ENCODE assay signal across 8 cellular contexts in genomic region chr12:8912910-8913309, GRCh38. TPM values are rescaled to one million over a fixed set of nuclear protein-coding genes. Genes with fewer than 3 reads are reported as not detected.
DNase-seq lines count a peak whose midpoint lies in the region; ATAC-seq and TF ChIP-seq lines count a peak whose summit lies in the region.

No MANE protein-coding gene starts in this region.

- H3K36me3 Mint-ChIP-seq in T-helper 17 cell (ENCODE audit: low read depth), result no peaks in the 10 kb centered on the region

- H3K4me1 Mint-ChIP-seq in T-helper 17 cell, result peaks cover 14% of the 10 kb centered on the region

- peaks cover 28 to 59% (median 33%) of the 10 kb centered on the region in 10 experiments for H3K4me1 ChIP-seq in BLaER1 treated with 17β-estradiol and CSF1 and Interleukin-3, amounts not matched to agents 10 nM and 100 nM
- peaks cover 43% of the 10 kb centered on the region for H3K4me1 ChIP-seq in HAP-1
- peaks cover 4% of the 10 kb centered on the region; the same call in 1 of the 2 replicates for H3K4me1 ChIP-seq in iPS DF 6.9 (ENCODE audit: control insufficient read depth, insufficient read depth, low read length)
- H3K4me1 ChIP-seq in thoracic aorta (ENCODE audit: control insufficient read depth in 1 of 2, low read depth in 2 of 2), result peaks cover 9 to 30% of the 10 kb centered on the region in 2 donors

- no CpG with 5 or more reads among the region's 9 CpGs for WGBS in iPS DF 6.9 (ENCODE audit: insufficient coverage, insufficient read length)

- peak overlapping the region; percentile 99 for H3K4me3 Mint-ChIP-seq in T-helper 17 cell

- H3K4me3 ChIP-seq in BLaER1 treated with 17β-estradiol and CSF1 and Interleukin-3, amounts not matched to agents 10 nM and 100 nM, result no peak overlapping the region
- H3K4me3 ChIP-seq in HAP-1 (no peak overlapping the region), iPS DF 6.9 (ENCODE audit: low read length) (no peak overlapping the region; the same call in 1 of the 2 replicates), thoracic aorta (peak overlapping the region; percentile 90)

- no peak overlapping the region for H3K27ac Mint-ChIP-seq in T-helper 17 cell

- H3K9me3 ChIP-seq in BLaER1 treated with 17β-estradiol and CSF1 and Interleukin-3, amounts not matched to agents 10 nM and 100 nM (replicated peaks in 1 of 11), result no peaks in the 10 kb centered on the region
- no peaks in the 10 kb centered on the region for H3K9me3 ChIP-seq in HAP-1
- H3K9me3 ChIP-seq in T-helper 17 cell (ENCODE audit: control insufficient read depth, low read length, poor library complexity, severe bottlenecking), result no peaks in the 10 kb centered on the region
- H3K9me3 ChIP-seq in iPS DF 6.9 (ENCODE audit: control insufficient read depth, insufficient read depth, low read length), result no peaks in the 10 kb centered on the region
- no peaks in the 10 kb centered on the region for H3K9me3 ChIP-seq in thoracic aorta

- H3K9ac ChIP-seq in BLaER1 treated with 17β-estradiol and CSF1 and Interleukin-3, amounts not matched to agents 10 nM and 100 nM, result peak overlapping the region in 2 of 11 experiments; percentile 65 to 81; a peak in 2 of 22 replicates

- H3K27ac ChIP-seq in BLaER1 treated with 17β-estradiol and CSF1 and Interleukin-3, amounts not matched to agents 10 nM and 100 nM, result no peak overlapping the region
- H3K27ac ChIP-seq in iPS DF 6.9 (ENCODE audit: low read length) (peak overlapping the region; percentile 93), thoracic aorta (peak overlapping the region; percentile 90 to 93)

- no peaks in the 10 kb centered on the region for H3K27me3 Mint-ChIP-seq in T-helper 17 cell

- H3K27me3 ChIP-seq in BLaER1 treated with 17β-estradiol and CSF1 and Interleukin-3, amounts not matched to agents 10 nM and 100 nM, result no peaks in the 10 kb centered on the region
- H3K27me3 ChIP-seq in HAP-1 (ENCODE audit: low read depth), result no peaks in the 10 kb centered on the region
- no peaks in the 10 kb centered on the region for H3K27me3 ChIP-seq in iPS DF 6.9 (ENCODE audit: control insufficient read depth, insufficient read depth, low read length)
- H3K27me3 ChIP-seq in thoracic aorta (replicated peaks; ENCODE audit: insufficient read depth), result no peaks in the 10 kb centered on the region

- peak; percentile 11 for TF ChIP-seq CTCF in thoracic aorta (IDR thresholded peaks at IDR 0.05)

- in situ Hi-C loops in HAP-1 (cut with MboI; ENCODE audit: low sequenced_read_pairs), result no loop called here

- DNase-seq in HAP-1 (ENCODE audit: low spot score in 2 of 2) (peak; percentile 12 to 26), T-helper 17 cell (no peak), iPS DF 6.9 (ENCODE audit: low read depth, low spot score) (no peak), thoracic aorta (ENCODE audit: low spot score) (no peak), MV-4-11 (lab: John Stamatoyannopoulos, UW) (no peak)
- DNase-seq in activated CD4-positive, CD25-positive, alpha-beta regulatory T cell (lab: John Stamatoyannopoulos, UW), result no peak

- H3K36me3 ChIP-seq in BLaER1 treated with 17β-estradiol and CSF1 and Interleukin-3, amounts not matched to agents 10 nM and 100 nM, result peaks cover 0 to 9% (median 4%) of the 10 kb centered on the region in 11 experiments; a peak in 6 of 22 replicates
- H3K36me3 ChIP-seq in HAP-1 (replicated peaks), result no peaks in the 10 kb centered on the region
- H3K36me3 ChIP-seq in iPS DF 6.9 (ENCODE audit: control insufficient read depth, insufficient read depth, low read length), result 0 out of 2 replicates have a peak, but pooled peaks cover 3% of the 10 kb centered on the region
- no peaks in the 10 kb centered on the region for H3K36me3 ChIP-seq in thoracic aorta

- peak overlapping the region; percentile 68 to 91 (median 80); a peak in 19 of 22 replicates for H3K4me2 ChIP-seq in BLaER1 treated with 17β-estradiol and CSF1 and Interleukin-3, amounts not matched to agents 10 nM and 100 nM

- ATAC-seq in T-helper 17 cell, result no peak
- no peak for ATAC-seq in thoracic aorta (ENCODE audit: insufficient number of reproducible peaks, low FRiP score, low read depth)
- ATAC-seq in HG02610 (IDR thresholded peaks at IDR 0.05; ENCODE audit: unreplicated experiment), result no peak

- peaks cover 0 to 4% (median 0%) of the 10 kb centered on the region in 11 experiments; a peak in 3 of 22 replicates for H4K20me1 ChIP-seq in BLaER1 treated with 17β-estradiol and CSF1 and Interleukin-3, amounts not matched to agents 10 nM and 100 nM

RNA-seq across cellular contexts. Expression of gene PHC1, which starts 1.4 kb away (rescaled TPM):
- 10 to 100 TPM; 52.7 to 54.1 TPM for total RNA-seq in T-helper 17 cell
- 10 to 100 TPM; 50.1 to 55.9 TPM for total RNA-seq in thoracic aorta

RNA-seq across cellular contexts. Expression of gene M6PR, which starts 36.5 kb away (rescaled TPM):
- 100 to 1,000 TPM; 185 to 188 TPM for total RNA-seq in T-helper 17 cell
- total RNA-seq in thoracic aorta, result 100 to 1,000 TPM; 119 to 148 TPM

Comparison
In these comparisons a context has a peak if more than half of its experiments do, and no peak if none do; other contexts are left out.
1. H3K27ac ChIP-seq: peak in iPS DF 6.9 (single experiment) and thoracic aorta (2 of 2); none in BLaER1 treated with 17β-estradiol and CSF1 and Interleukin-3, amounts not matched to agents 10 nM and 100 nM (0 of 11).
2. DNase-seq: peak in HAP-1 (2 of 2); none in T-helper 17 cell (0 of 3), iPS DF 6.9 (single experiment), thoracic aorta (single experiment), MV-4-11 (single experiment) and activated CD4-positive, CD25-positive, alpha-beta regulatory T cell (0 of 4).